In the genomic region with DNA sequence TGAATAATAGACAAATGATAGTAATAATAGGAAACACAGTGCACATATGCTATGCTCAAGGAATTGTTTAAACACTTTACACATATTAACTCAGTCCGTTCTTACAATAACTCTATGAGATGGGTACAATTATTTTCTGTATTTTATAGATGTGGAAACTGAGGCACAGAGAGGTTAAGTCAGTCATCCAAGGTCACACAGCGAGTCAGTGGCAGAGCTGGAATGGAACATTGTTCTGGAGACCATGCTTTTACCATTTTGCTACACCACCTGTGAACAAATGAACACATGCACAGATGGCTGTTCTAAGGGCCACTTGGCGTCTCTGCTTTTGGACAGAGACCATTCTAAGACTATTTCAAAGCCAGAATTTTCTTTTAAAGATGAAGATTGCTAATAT, we compare ENCODE assay signal across 10 cellular contexts.
"Had no signal": no experiment of that assay in that cellular context is flagged by ENCODE, and none has a peak within 500 bp of the region (broad histone marks: within the 10 kb centered on the region; RNA-seq: fewer than 3 reads in every experiment).

No MANE protein-coding gene starts in this region.

- H3K27ac ChIP-seq: GM23248, HL-60, KMS-11 had no signal

- DNase-seq: GM23248, GOT3, H9, HCEC 1CT, HFFc6, IMR-90, KBM-7 had no signal

- H3K4me3 ChIP-seq: GM23248 had no signal

- H3K9ac ChIP-seq: GM23248, KMS-11 had no signal

- H2AFZ ChIP-seq: GM23248 had no signal

- H3K4me2 ChIP-seq: KMS-11 had no signal

- FAIRE-seq: H54 had no signal
